ENCODE assay signal across 15 cellular contexts in genomic region chr2:127552336-127552735, GRCh38. TPM values are rescaled to one million over a fixed set of nuclear protein-coding genes. Genes with fewer than 3 reads are reported as not detected.
A peak's percentile ranks its signal among the peaks of the same experiment; 100 is the strongest.
DNase-seq lines count a peak whose midpoint lies in the region; ATAC-seq and TF ChIP-seq lines count a peak whose summit lies in the region.
"Had no signal": no experiment of that assay in that cellular context is flagged by ENCODE, and none has a peak within 500 bp of the region (broad histone marks: within the 10 kb centered on the region; RNA-seq: fewer than 3 reads in every experiment).

No MANE protein-coding gene starts in this region.

- no peak overlapping the region for H2AFZ ChIP-seq in mesenchymal stem cell (ENCODE audit: low read depth, low read length)

- no peaks in the 10 kb centered on the region for H3K4me1 ChIP-seq in heart right ventricle
- no peaks in the 10 kb centered on the region for H3K4me1 ChIP-seq in mesenchymal stem cell (ENCODE audit: control insufficient read depth, insufficient read depth, low read depth, low read length)
- H3K4me1 ChIP-seq in spleen, result no peaks in the 10 kb centered on the region
- H3K4me1 ChIP-seq: HAP-1 had no signal

- H3K9ac ChIP-seq in mesenchymal stem cell (ENCODE audit: low read length), result no peak overlapping the region

- no peaks in the 10 kb centered on the region for H3K79me1 ChIP-seq in mesenchymal stem cell (replicated peaks; ENCODE audit: low read length, poor library complexity, severe bottlenecking)

- H2BK120ac ChIP-seq in mesenchymal stem cell (ENCODE audit: low read depth, low read length), result no peak overlapping the region

- no peaks in the 10 kb centered on the region for H3K36me3 ChIP-seq in heart right ventricle
- no peaks in the 10 kb centered on the region for H3K36me3 ChIP-seq in mesenchymal stem cell (ENCODE audit: control insufficient read depth in 1 of 2, insufficient read depth in 2 of 2, low read depth in 1 of 2, low read length in 2 of 2)
- H3K36me3 ChIP-seq in spleen, result no peaks in the 10 kb centered on the region
- H3K36me3 ChIP-seq: HAP-1 had no signal

- H3K4me3 ChIP-seq in heart right ventricle, result no peak overlapping the region
- H3K4me3 ChIP-seq in mesenchymal stem cell (ENCODE audit: insufficient read depth in 1 of 2, low read depth in 1 of 2, low read length in 2 of 2), result no peak overlapping the region
- no peak overlapping the region for H3K4me3 ChIP-seq in spleen
- H3K4me3 ChIP-seq: HAP-1 had no signal

- TF ChIP-seq CTCF in heart right ventricle (IDR thresholded peaks at IDR 0.05) (no peak), spleen (IDR thresholded peaks at IDR 0.05 in 8 of 11, conservative IDR thresholded peaks at IDR 0.05 in 3 of 11) (no peak)

- intact Hi-C loops in cardiac septum (cut with DNase I), result no loop called here
- intact Hi-C loops in heart right ventricle (cut with DNase I), result no loop called here
- intact Hi-C loops in spleen (cut with DNase I; ENCODE audit: low total_unique reads), result no loop called here

- no peak overlapping the region for H3K18ac ChIP-seq in mesenchymal stem cell (ENCODE audit: low read depth in 1 of 2, low read length in 2 of 2)

- peaks cover 0 to 7% of the 10 kb centered on the region in 2 donors for H3K36me3 Mint-ChIP-seq in activated naive CD4-positive, alpha-beta T cell treated with anti-CD3 and anti-CD28 coated beads, Interleukin-2, amount 50 U/mL, for 72 hours

- H3K27ac ChIP-seq in heart right ventricle (no peak overlapping the region), mesenchymal stem cell (ENCODE audit: low read length, poor library complexity, severe bottlenecking) (no peak overlapping the region), spleen (no peak overlapping the region)

- H3K9me3 Mint-ChIP-seq in activated naive CD4-positive, alpha-beta T cell treated with anti-CD3 and anti-CD28 coated beads, Interleukin-2, amount 50 U/mL, for 72 hours, result peaks cover 8 to 9% of the 10 kb centered on the region in 2 donors

- H3K14ac ChIP-seq in mesenchymal stem cell (ENCODE audit: low read length in 2 of 2), result no peak overlapping the region

- no peak overlapping the region for H4K91ac ChIP-seq in mesenchymal stem cell (ENCODE audit: low read length)

- H2BK5ac ChIP-seq in mesenchymal stem cell (ENCODE audit: low read depth, low read length, poor library complexity, severe bottlenecking), result peak overlapping the region; percentile 78

- no peak overlapping the region for H3K4me2 ChIP-seq in mesenchymal stem cell (ENCODE audit: low read length, poor library complexity, severe bottlenecking)

- TF ChIP-seq POLR2A in spleen (IDR thresholded peaks at IDR 0.05), result no peak

- no peak overlapping the region for H4K8ac ChIP-seq in mesenchymal stem cell (ENCODE audit: low read length)

- peaks cover 0 to 17% (median 6%) of the 10 kb centered on the region in 11 donors for H3K9me3 ChIP-seq in heart right ventricle
- H3K9me3 ChIP-seq in mesenchymal stem cell (ENCODE audit: control insufficient read depth, low read length), result no peaks in the 10 kb centered on the region
- H3K9me3 ChIP-seq in spleen, result peaks cover 0 to 19% (median 12%) of the 10 kb centered on the region in 8 donors

- no peak overlapping the region for H3K27ac Mint-ChIP-seq in activated naive CD4-positive, alpha-beta T cell treated with anti-CD3 and anti-CD28 coated beads, Interleukin-2, amount 50 U/mL, for 72 hours
- H3K27ac Mint-ChIP-seq: CD4-positive, alpha-beta memory T cell; HFFc6 had no signal

- 87 to 88% methylated on average over 6 of the region's 6 CpGs for WGBS in heart right ventricle, 2 donors
- WGBS in mesenchymal stem cell, result 79% methylated on average over 6 of the region's 6 CpGs
- WGBS in spleen, 5 donors, result 77 to 86% (median 81%) methylated on average over 6 of the region's 6 CpGs

- no peak overlapping the region for H2BK12ac ChIP-seq in mesenchymal stem cell (ENCODE audit: low read length in 2 of 2)

- no peak overlapping the region for H3K4ac ChIP-seq in mesenchymal stem cell (ENCODE audit: low read depth in 1 of 2, low read length in 2 of 2)

- ATAC-seq in heart right ventricle (no peak), HG03439 (IDR thresholded peaks at IDR 0.05; ENCODE audit: unreplicated experiment) (no peak)
- ATAC-seq in activated naive CD4-positive, alpha-beta T cell treated with anti-CD3 and anti-CD28 coated beads, Interleukin-2, amount 50 U/mL, for 72 hours, result no peak

- H3K23ac ChIP-seq in mesenchymal stem cell (ENCODE audit: low read length in 2 of 2), result no peak overlapping the region

- H3K27me3 ChIP-seq in heart right ventricle (peaks cover 0 to 4% (median 0%) of the 10 kb centered on the region in 7 donors), mesenchymal stem cell (ENCODE audit: control insufficient read depth in 1 of 2, insufficient read depth in 1 of 2, low read length in 2 of 2) (peaks cover 33% of the 10 kb centered on the region in 2 experiments), spleen (replicated peaks in 1 of 7) (peaks cover 0 to 2% (median 0%) of the 10 kb centered on the region in 7 donors)

- no peak overlapping the region for H2BK15ac ChIP-seq in mesenchymal stem cell (ENCODE audit: low read depth, poor library complexity, severe bottlenecking)

- DNase-seq in cardiac septum (ENCODE audit: low spot score) (peak; percentile 46), heart right ventricle (no peak), mesenchymal stem cell (no peak), mesenteric fat pad (ENCODE audit: low spot score) (peak; percentile 71), spleen (peak; percentile 43)
- no peak for DNase-seq in activated naive CD4-positive, alpha-beta T cell treated with anti-CD3 and anti-CD28 coated beads, Interleukin-2, amount 50 U/mL, for 72 hours (ENCODE audit: low spot score in 2 of 2)
- DNase-seq: C1 segment of cervical spinal cord; CD4-positive, alpha-beta memory T cell; COR-L47; DMS153; DND-41; GOT3; HFFc6 had no signal

- no peak overlapping the region for H2AK5ac ChIP-seq in mesenchymal stem cell (ENCODE audit: low read length, severe bottlenecking)

RNA-seq across cellular contexts. Expression of gene MYO7B, which starts 16.9 kb away (rescaled TPM):
- total RNA-seq in cardiac septum (0.78 TPM), heart right ventricle (1 to 10 TPM in 3 of 10 donors, under 1 TPM in 7; 0.42 to 1.4 (median 0.77) TPM), mesenteric fat pad (2.1 TPM), spleen (10 to 100 TPM; 32.3 to 55.7 (median 50.1) TPM)
- polyA plus RNA-seq in heart right ventricle (1 to 10 TPM; 1.4 to 2.3 TPM), spleen (100 to 1,000 TPM in 2 of 3 donors, 10 to 100 TPM in 1; 76.9 to 165 (median 103) TPM)
- polyA plus RNA-seq in mesenchymal stem cell (2013, experiment 1 of 2), result not detected
- polyA plus RNA-seq in mesenchymal stem cell (2013, experiment 2 of 2), result 0.01 TPM
- 1 to 10 TPM in 1 of 2 donors, under 1 TPM in 1; 0.64 to 1.9 TPM for total RNA-seq in activated naive CD4-positive, alpha-beta T cell treated with anti-CD3 and anti-CD28 coated beads, Interleukin-2, amount 50 U/mL, for 72 hours
- total RNA-seq: CD4-positive, alpha-beta memory T cell had no signal
- polyA plus RNA-seq: CD4-positive, alpha-beta memory T cell had no signal

RNA-seq across cellular contexts. Expression of gene IWS1, which starts 26.0 kb away (rescaled TPM):
- total RNA-seq in cardiac septum (40.7 TPM), heart right ventricle (10 to 100 TPM; 37.6 to 64.8 (median 46.4) TPM), mesenteric fat pad (39.1 TPM), spleen (10 to 100 TPM; 40.5 to 59.7 (median 44.3) TPM)
- polyA plus RNA-seq in heart right ventricle (10 to 100 TPM; 37.4 to 51.6 TPM), spleen (10 to 100 TPM; 18.8 to 28.1 (median 22.0) TPM)
- polyA plus RNA-seq in mesenchymal stem cell (2013, experiment 1 of 2), result 32.8 TPM
- 31.3 TPM for polyA plus RNA-seq in mesenchymal stem cell (2013, experiment 2 of 2)
- total RNA-seq in activated naive CD4-positive, alpha-beta T cell treated with anti-CD3 and anti-CD28 coated beads, Interleukin-2, amount 50 U/mL, for 72 hours, result 10 to 100 TPM; 42.9 to 60.5 TPM

Comparison
In these comparisons a context has a peak if more than half of its experiments do, and no peak if none do; other contexts are left out.
1. DNase-seq: peak in cardiac septum (single experiment), mesenteric fat pad (single experiment) and spleen (single experiment); none in heart right ventricle (0 of 2), mesenchymal stem cell (single experiment) and activated naive CD4-positive, alpha-beta T cell treated with anti-CD3 and anti-CD28 coated beads, Interleukin-2, amount 50 U/mL, for 72 hours (0 of 2).
2. RNA of gene MYO7B, which starts 16.9 kb away (total RNA-seq): 32.3 to 55.7 TPM in spleen; 2.1 TPM in mesenteric fat pad (single experiment), 0.64 to 1.9 TPM in activated naive CD4-positive, alpha-beta T cell treated with anti-CD3 and anti-CD28 coated beads, Interleukin-2, amount 50 U/mL, for 72 hours, 0.42 to 1.4 TPM in heart right ventricle and 0.78 TPM in cardiac septum (single experiment); every median in the first group is over 10 times any median in the second.